Comparison of ENCODE assay signal across 1 cellular context in the genomic region with DNA sequence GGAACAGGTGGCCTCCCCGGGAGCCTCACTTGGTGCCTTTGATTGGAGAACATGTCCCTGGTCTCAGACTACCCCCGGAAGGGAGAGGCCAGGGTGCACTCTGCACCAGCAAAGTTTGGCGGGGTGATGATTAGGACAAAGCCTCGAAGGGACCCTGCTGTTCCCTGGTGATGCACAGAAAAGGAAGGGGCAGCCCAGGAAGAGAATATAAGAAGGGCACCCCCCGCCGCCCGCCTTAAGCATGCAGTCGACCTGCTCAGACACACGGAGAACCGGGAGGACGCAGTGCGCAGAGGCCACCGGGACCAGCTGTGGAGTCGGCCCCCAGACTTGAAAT.
TF ChIP-seq lines count a peak whose summit lies in the region.

No MANE protein-coding gene starts in this region.

TF ChIP-seq in GM12878, 131 proteins besides CTCF, POLR2A, EP300 and RAD21:
- TF ChIP-seq TCF7 (IDR thresholded peaks at IDR 0.05; ENCODE audit: borderline replicate concordance), result no peak
- TF ChIP-seq ZZZ3 (IDR thresholded peaks at IDR 0.05; ENCODE audit: control insufficient read depth, insufficient read length, low read depth), result no peak
- TF ChIP-seq SPI1 (IDR thresholded peaks at IDR 0.05; ENCODE audit: borderline replicate concordance, insufficient read depth, low read depth, low read length), result no peak
